In genomic region chr1:32870615-32871363, GRCh38 we compare ENCODE assay signal across 8 cellular contexts. TPM values are rescaled to one million over a fixed set of nuclear protein-coding genes. Genes with fewer than 3 reads are reported as not detected.
DNase-seq lines count a peak whose midpoint lies in the region; TF ChIP-seq lines count a peak whose summit lies in the region.

Gene FNDC5, minus strand, starts transcription at chr1:32870912.

- H3K27ac Mint-ChIP-seq in type B pancreatic cell: peak within 1 kb of the TSS; percentile 68

- POLR2A ChIA-PET in AG04449 (lab: Yijun Ruan, JAX): no interaction called here

- peak within 1 kb of the TSS; percentile 87 for H3K4me3 Mint-ChIP-seq in type B pancreatic cell

- no peak for DNase-seq in AG04449 (ENCODE audit: low read depth, low spot score)
- peak; percentile 25 to 58 for DNase-seq in lung microvascular endothelial cell (ENCODE audit: low read depth in 2 of 2)
- DNase-seq in type B pancreatic cell (ENCODE audit: extremely low spot score, unreplicated experiment): no peak
- DNase-seq in NCI-H2107 treated with DMSO at 0.1 percent for 48 hours (lab: John Stamatoyannopoulos, UW; ENCODE audit: unreplicated experiment): no peak
- no peak for DNase-seq in medulla oblongata (ENCODE audit: extremely low spot score)
- DNase-seq in SHP77 (lab: John Stamatoyannopoulos, UW): no peak

- H3K4me1 ChIP-seq in HUES48 (ENCODE audit: control insufficient read depth, insufficient read depth, low read length): peaks cover 24% of the 10 kb centered on the region

- peaks cover 12% of the 10 kb centered on the region for H3K36me3 Mint-ChIP-seq in type B pancreatic cell

- no peaks in the 10 kb centered on the region for H3K36me3 ChIP-seq in HUES48 (ENCODE audit: control insufficient read depth, insufficient read depth, low read length)

- H3K4me3 ChIP-seq in AG04449 (ENCODE audit: low read depth, low read length) (peak within 1 kb of the TSS; percentile 54), HUES48 (ENCODE audit: low read depth, low read length) (peak within 1 kb of the TSS; percentile 55)

- no peak within 1 kb of the TSS for H3K9ac ChIP-seq in HUES48 (ENCODE audit: low read depth, low read length)

- H3K9me3 Mint-ChIP-seq in type B pancreatic cell: no peaks in the 10 kb centered on the region

- no peaks in the 10 kb centered on the region for H3K9me3 ChIP-seq in HUES48 (ENCODE audit: control insufficient read depth, insufficient read depth, low read length)

- H3K4me1 Mint-ChIP-seq in type B pancreatic cell (ENCODE audit: unreplicated experiment): peaks cover 32% of the 10 kb centered on the region

- H3K27ac ChIP-seq in HUES48 (ENCODE audit: low read depth, low read length) (no peak within 1 kb of the TSS), cingulate gyrus (ENCODE audit: low read depth, low read length) (peak within 1 kb of the TSS; percentile 47)

- peaks cover 36% of the 10 kb centered on the region for H3K27me3 ChIP-seq in HUES48 (ENCODE audit: control insufficient read depth, insufficient read depth, low read length)

- TF ChIP-seq CTCF in AG04449 (IDR thresholded peaks at IDR 0.05; ENCODE audit: insufficient read depth, low read length, missing control alignments) (no peak), type B pancreatic cell (conservative IDR thresholded peaks at IDR 0.05) (no peak)

- H3K27me3 Mint-ChIP-seq in type B pancreatic cell: peaks cover 37% of the 10 kb centered on the region

- CTCF ChIA-PET in AG04449 (lab: Yijun Ruan, JAX): interaction anchor here (0.7 to 9.0 kb wide), 19 partner anchors 10 to 470 kb away, joined by 3 to 187 read pairs (median 13); partner anchors contain the start of genes AZIN2 and HPCA

RNA-seq across cellular contexts. Expression of gene FNDC5, which starts in this region (rescaled TPM):
- total RNA-seq in lung microvascular endothelial cell (0.20 and 0.44 TPM in 2 replicates), type B pancreatic cell (ENCODE audit: low replicate concordance) (20.0 and 49.9 TPM in 2 replicates)

Comparison
In these comparisons a context has a peak if more than half of its experiments do, and no peak if none do; other contexts are left out.
1. RNA of gene FNDC5 (total RNA-seq): 20.0 to 49.9 TPM in type B pancreatic cell; 0.20 to 0.44 TPM in lung microvascular endothelial cell; every median in the first group is over 10 times any median in the second.
2. Peak in DNase-seq in lung microvascular endothelial cell; RNA of the gene not detected or under 1 TPM.